30 cellular contexts compared by ENCODE assay signal in the genomic region with DNA sequence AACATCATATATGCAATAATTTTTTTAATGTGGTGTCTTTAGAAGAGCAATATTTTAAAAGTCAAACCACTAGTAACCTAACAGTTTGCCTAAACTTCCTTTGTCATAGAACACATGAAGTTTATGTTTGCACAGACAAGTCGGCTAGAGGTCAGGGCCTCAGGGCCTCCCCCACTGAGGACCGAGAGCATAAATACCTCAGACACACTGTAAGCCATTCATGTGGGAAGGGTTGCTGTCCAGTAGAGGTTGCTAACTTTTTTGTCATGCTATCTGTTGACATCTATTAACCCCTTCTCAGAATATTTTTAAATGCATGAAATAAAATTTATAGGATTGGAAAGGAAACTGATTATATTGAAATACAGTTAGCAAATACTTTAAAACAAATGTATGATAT. TPM values are rescaled to one million over a fixed set of nuclear protein-coding genes. Genes with fewer than 3 reads are reported as not detected.
DNase-seq lines count a peak whose midpoint lies in the region; ATAC-seq, FAIRE-seq and TF ChIP-seq lines count a peak whose summit lies in the region.
"Had no signal": no experiment of that assay in that cellular context is flagged by ENCODE, and none has a peak within 500 bp of the region (broad histone marks: within the 10 kb centered on the region; RNA-seq: fewer than 3 reads in every experiment).

No MANE protein-coding gene starts in this region.

- in situ Hi-C loops in HepG2 (cut with HindIII; ENCODE audit: extremely low pct_ligation_motif_present, low pct_unique_long_range_greater_than_20kb) = no loop called here

- CTCF ChIA-PET in HepG2 (lab: Yijun Ruan, JAX; ENCODE audit: low intra/inter-chr PET ratio, low total read pairs) = no interaction called here

- H2AFZ ChIP-seq in HepG2 (ENCODE audit: low read length) = no peak overlapping the region

- 0% methylated on average over 2 of the region's 2 CpGs for WGBS in HepG2 (ENCODE audit: low lambda C conversion rate)
- WGBS in thyroid gland, 2 donors = 52 to 65% methylated on average over 2 of the region's 2 CpGs

- no peak overlapping the region for H3K9ac ChIP-seq in HepG2 (ENCODE audit: insufficient read depth, low read depth, low read length)
- H3K9ac ChIP-seq: BLaER1 treated with 17β-estradiol and CSF1 and Interleukin-3, amounts not matched to agents 10 nM and 100 nM; SK-N-SH had no signal

- peaks cover 7% of the 10 kb centered on the region for H3K4me1 ChIP-seq in HepG2 (ENCODE audit: insufficient read depth, low read length)
- H3K4me1 ChIP-seq in thyroid gland = no peaks in the 10 kb centered on the region

- H3K27ac ChIP-seq in HepG2 (ENCODE audit: extremely low read length, insufficient read depth, low read length) (no peak overlapping the region), thyroid gland (no peak overlapping the region)
- H3K27ac ChIP-seq: BLaER1 treated with 17β-estradiol and CSF1 and Interleukin-3, amounts not matched to agents 10 nM and 100 nM had no signal

- FAIRE-seq in HepG2 (lab: Jason Lieb, UNC) = peak; percentile 72

- intact Hi-C loops in HepG2 (cut with micrococcal nuclease; ENCODE audit: unreplicated experiment) (no loop called here), thyroid gland (cut with DNase I) (no loop called here)

- H3K27me3 ChIP-seq in HepG2 (ENCODE audit: control insufficient read depth in 1 of 2, insufficient read depth in 2 of 2, low read length in 2 of 2) (no peaks in the 10 kb centered on the region), thyroid gland (no peaks in the 10 kb centered on the region)
- H3K27me3 ChIP-seq: BLaER1 treated with 17β-estradiol and CSF1 and Interleukin-3, amounts not matched to agents 10 nM and 100 nM had no signal

- TF ChIP-seq POLR2A in HepG2 (IDR thresholded peaks at IDR 0.05; ENCODE audit: insufficient read depth in 1 of 2, low read depth in 2 of 2, low read length in 2 of 2) = no peak
- TF ChIP-seq POLR2A in thyroid gland (IDR thresholded peaks at IDR 0.05) = no peak

- no peak for TF ChIP-seq RAD21 in HepG2 (CRISPR knock-in tag; IDR thresholded peaks at IDR 0.05)

- H3K9me3 ChIP-seq in HepG2 (ENCODE audit: low read length) (no peaks in the 10 kb centered on the region), thyroid gland (no peaks in the 10 kb centered on the region)
- H3K9me3 ChIP-seq: BLaER1 treated with 17β-estradiol and CSF1 and Interleukin-3, amounts not matched to agents 10 nM and 100 nM; SK-N-SH had no signal

- TF ChIP-seq CTCF in choroid plexus epithelial cell (conservative IDR thresholded peaks at IDR 0.05; ENCODE audit: low read depth, low read length) (no peak), HepG2 (CRISPR knock-in tag; IDR thresholded peaks at IDR 0.05) (no peak), thyroid gland (IDR thresholded peaks at IDR 0.05) (no peak)

- POLR2A ChIA-PET in HepG2 (lab: Yijun Ruan, JAX) = no interaction called here

- DNase-seq in HuH-7.5 (ENCODE audit: low spot score) = peak; percentile 10
- DNase-seq in choroid plexus epithelial cell (ENCODE audit: low read depth) = peak; percentile 76
- peak; percentile 78 for DNase-seq in HepG2 (ENCODE audit: low spot score)
- DNase-seq in smooth muscle cell of the brain vasculature (ENCODE audit: low read depth, low spot score) = peak; percentile 82
- no peak for DNase-seq in activated T-cell treated with anti-CD3 and anti-CD28 coated beads for 4 hours
- no peak for DNase-seq in thyroid gland
- DNase-seq in D341Med (ENCODE audit: low spot score) = no peak
- DNase-seq: activated B cell treated with CpG ODN at 0.5 μM for 24 hours; activated CD4-positive, alpha-beta T cell treated with anti-CD3 and anti-CD28 coated beads, Interleukin-2, amount 10 ng/mL, durations not matched to agents 7 days and 5 days; activated naive CD4-positive, alpha-beta T cell; activated naive CD8-positive, alpha-beta T cell treated with anti-CD3 and anti-CD28 coated beads, Interleukin-2, amount 50 U/mL, for 24 hours; activated T-cell treated with anti-CD3 and anti-CD28 coated beads, Interleukin-2, amount 50 U/mL, for 48 hours; DMS79; hypothalamus; KBM-7; left colon; NCI-H1092 treated with DMSO at 0.1 percent for 48 hours; NCI-H1694 treated with DMSO at 0.1 percent for 48 hours; SK-N-SH; stimulated activated CD4-positive, alpha-beta T cell treated with anti-CD3 and anti-CD28 coated beads, Interleukin-4, amount 100 ng/mL, for 24 hours had no signal

- H3K79me2 ChIP-seq in HepG2 (ENCODE audit: insufficient read depth, low read length) = no peaks in the 10 kb centered on the region

- ATAC-seq in HepG2 = peak; percentile 98
- ATAC-seq: activated naive CD8-positive, alpha-beta T cell treated with anti-CD3 and anti-CD28 coated beads, Interleukin-2, amount 50 U/mL, for 24 hours; left colon; sciatic nerve had no signal

- H3K4me2 ChIP-seq in HepG2 (ENCODE audit: low read depth, low read length) = no peak overlapping the region
- H3K4me2 ChIP-seq: SK-N-SH had no signal

- no TSS peak for BruUV-seq in HepG2 (replicated peaks; lab: Mats Ljungman, UMichigan)

- no peaks in the 10 kb centered on the region for H3K36me3 ChIP-seq in HepG2 (replicated peaks in 1 of 2; ENCODE audit: control insufficient read depth in 1 of 2, insufficient read depth in 2 of 2, low read length in 2 of 2)
- H3K36me3 ChIP-seq in thyroid gland = no peaks in the 10 kb centered on the region
- H3K36me3 ChIP-seq: BLaER1 treated with 17β-estradiol and CSF1 and Interleukin-3, amounts not matched to agents 10 nM and 100 nM had no signal

- 0 out of 4 replicates have a peak, but pooled peaks of 1 of the 2 experiments have one; percentile 19 for TF ChIP-seq EP300 in HepG2 (IDR thresholded peaks at IDR 0.05; ENCODE audit: low read depth in 2 of 2, low read length in 2 of 2)
- no peak for TF ChIP-seq EP300 in HepG2 (CRISPR knock-in tag; IDR thresholded peaks at IDR 0.05; ENCODE audit: borderline replicate concordance)

- H4K20me1 ChIP-seq in HepG2 (ENCODE audit: insufficient read depth, low read length) = no peaks in the 10 kb centered on the region
- H4K20me1 ChIP-seq: BLaER1 treated with 17β-estradiol and CSF1 and Interleukin-3, amounts not matched to agents 10 nM and 100 nM had no signal

- no peak overlapping the region for H3K4me3 ChIP-seq in choroid plexus epithelial cell (ENCODE audit: low read depth, low read length)
- H3K4me3 ChIP-seq in HepG2 (replicated peaks in 1 of 3; ENCODE audit: insufficient read depth in 1 of 3, low read depth in 2 of 3, low read length in 3 of 3) = no peak overlapping the region; a peak in 1 of 6 replicates
- H3K4me3 ChIP-seq in thyroid gland (replicated peaks in 1 of 3) = no peak overlapping the region
- H3K4me3 ChIP-seq: BLaER1 treated with 17β-estradiol and CSF1 and Interleukin-3, amounts not matched to agents 10 nM and 100 nM had no signal

TF ChIP-seq in HepG2, 621 proteins besides CTCF, POLR2A, EP300 and RAD21 (continues in another document):
- TF ChIP-seq, protein P1, sequence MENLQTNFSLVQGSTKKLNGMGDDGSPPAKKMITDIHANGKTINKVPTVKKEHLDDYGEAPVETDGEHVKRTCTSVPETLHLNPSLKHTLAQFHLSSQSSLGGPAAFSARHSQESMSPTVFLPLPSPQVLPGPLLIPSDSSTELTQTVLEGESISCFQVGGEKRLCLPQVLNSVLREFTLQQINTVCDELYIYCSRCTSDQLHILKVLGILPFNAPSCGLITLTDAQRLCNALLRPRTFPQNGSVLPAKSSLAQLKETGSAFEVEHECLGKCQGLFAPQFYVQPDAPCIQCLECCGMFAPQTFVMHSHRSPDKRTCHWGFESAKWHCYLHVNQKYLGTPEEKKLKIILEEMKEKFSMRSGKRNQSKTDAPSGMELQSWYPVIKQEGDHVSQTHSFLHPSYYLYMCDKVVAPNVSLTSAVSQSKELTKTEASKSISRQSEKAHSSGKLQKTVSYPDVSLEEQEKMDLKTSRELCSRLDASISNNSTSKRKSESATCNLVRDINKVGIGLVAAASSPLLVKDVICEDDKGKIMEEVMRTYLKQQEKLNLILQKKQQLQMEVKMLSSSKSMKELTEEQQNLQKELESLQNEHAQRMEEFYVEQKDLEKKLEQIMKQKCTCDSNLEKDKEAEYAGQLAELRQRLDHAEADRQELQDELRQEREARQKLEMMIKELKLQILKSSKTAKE (CRISPR knock-in tag; IDR thresholded peaks at IDR 0.05; ENCODE audit: borderline replicate concordance) = peak; percentile 54; the same call in 1 of the 2 replicates

RNA-seq across cellular contexts. Expression of a gene that starts 33.3 kb away (rescaled TPM):
- total RNA-seq in HepG2 (2016; rRNA removed; fragmentation: Illumina TruSeq; extraction: Trizol) (not detected in 2 replicates), thyroid gland (1 to 10 TPM in 1 of 4 donors, not detected in 3; 1.1 TPM)
- not detected in 2 replicates for total RNA-seq in HepG2 (2016; cell fraction: cytosol; rRNA removed; fragmentation: Illumina TruSeq; extraction: Trizol; ENCODE audit: low read depth)
- total RNA-seq in HepG2 (2016; cell fraction: insoluble cytoplasmic fraction; rRNA removed; fragmentation: Illumina TruSeq; extraction: Trizol) = not detected in 2 replicates
- not detected in 2 replicates for total RNA-seq in HepG2 (2016; cell fraction: membrane; rRNA removed; fragmentation: Illumina TruSeq; extraction: Trizol)
- not detected in 2 replicates for total RNA-seq in HepG2 (2016; cell fraction: nucleus; rRNA removed; fragmentation: Illumina TruSeq; extraction: Trizol)
- polyA plus RNA-seq in HepG2 (2011; rRNA removed) = not detected in 2 replicates
- polyA plus RNA-seq in HepG2 (2011; cell fraction: cytosol; rRNA removed) = not detected in 2 replicates
- not detected in 2 replicates for polyA plus RNA-seq in HepG2 (2011; cell fraction: nucleus; rRNA removed)
- not detected in 2 replicates for polyA plus RNA-seq in HepG2 (2012)
- polyA plus RNA-seq in HepG2 (2016; cell fraction: cytosol; fragmentation: Illumina TruSeq; extraction: Trizol; ENCODE audit: low read depth) = not detected in 2 replicates
- not detected in 2 replicates for polyA plus RNA-seq in HepG2 (2016; cell fraction: insoluble cytoplasmic fraction; fragmentation: Illumina TruSeq; extraction: Trizol; ENCODE audit: low read depth)
- not detected in 2 replicates for polyA plus RNA-seq in HepG2 (2016; cell fraction: membrane; fragmentation: Illumina TruSeq; extraction: Trizol; ENCODE audit: low read depth)
- polyA plus RNA-seq in HepG2 (2016; cell fraction: nucleus; fragmentation: Illumina TruSeq; extraction: Trizol; ENCODE audit: insufficient read depth, low read depth) = not detected in 2 replicates
- not detected in 2 replicates for polyA minus RNA-seq in HepG2 (2011; rRNA and poly(A)+ RNA removed; ENCODE audit: low replicate concordance)
- not detected in 2 replicates for polyA minus RNA-seq in HepG2 (2011; cell fraction: cytosol; rRNA and poly(A)+ RNA removed)
- polyA minus RNA-seq in HepG2 (2011; cell fraction: nucleus; rRNA and poly(A)+ RNA removed) = not detected in 2 replicates
- total RNA-seq: activated B cell treated with CpG ODN at 0.5 μM for 24 hours; activated CD4-positive, alpha-beta T cell treated with anti-CD3 and anti-CD28 coated beads, Interleukin-2, amount 10 ng/mL, durations not matched to agents 7 days and 5 days; fibroblast of lung; H4; HT1080; MCF 10A; NCI-H460; OCI-LY7; progenitor cell of endocrine pancreas; T-helper 1 cell treated with Interleukin-12 subunit alpha and Interleukin-12 subunit beta and Interleukin-4 antibody, amounts not matched to agents 30 ng/mL and 1 ng/mL, for 36 hours had no signal

Comparison
In these comparisons a context has a peak if more than half of its experiments do, and no peak if none do; other contexts are left out.
1. DNase-seq: peak in HuH-7.5 (single experiment), choroid plexus epithelial cell (single experiment), HepG2 (single experiment) and smooth muscle cell of the brain vasculature (single experiment); none in activated T-cell treated with anti-CD3 and anti-CD28 coated beads for 4 hours (single experiment), thyroid gland (0 of 2) and D341Med (single experiment).